Comparison of ENCODE assay signal across 1 cellular context in the genomic region with DNA sequence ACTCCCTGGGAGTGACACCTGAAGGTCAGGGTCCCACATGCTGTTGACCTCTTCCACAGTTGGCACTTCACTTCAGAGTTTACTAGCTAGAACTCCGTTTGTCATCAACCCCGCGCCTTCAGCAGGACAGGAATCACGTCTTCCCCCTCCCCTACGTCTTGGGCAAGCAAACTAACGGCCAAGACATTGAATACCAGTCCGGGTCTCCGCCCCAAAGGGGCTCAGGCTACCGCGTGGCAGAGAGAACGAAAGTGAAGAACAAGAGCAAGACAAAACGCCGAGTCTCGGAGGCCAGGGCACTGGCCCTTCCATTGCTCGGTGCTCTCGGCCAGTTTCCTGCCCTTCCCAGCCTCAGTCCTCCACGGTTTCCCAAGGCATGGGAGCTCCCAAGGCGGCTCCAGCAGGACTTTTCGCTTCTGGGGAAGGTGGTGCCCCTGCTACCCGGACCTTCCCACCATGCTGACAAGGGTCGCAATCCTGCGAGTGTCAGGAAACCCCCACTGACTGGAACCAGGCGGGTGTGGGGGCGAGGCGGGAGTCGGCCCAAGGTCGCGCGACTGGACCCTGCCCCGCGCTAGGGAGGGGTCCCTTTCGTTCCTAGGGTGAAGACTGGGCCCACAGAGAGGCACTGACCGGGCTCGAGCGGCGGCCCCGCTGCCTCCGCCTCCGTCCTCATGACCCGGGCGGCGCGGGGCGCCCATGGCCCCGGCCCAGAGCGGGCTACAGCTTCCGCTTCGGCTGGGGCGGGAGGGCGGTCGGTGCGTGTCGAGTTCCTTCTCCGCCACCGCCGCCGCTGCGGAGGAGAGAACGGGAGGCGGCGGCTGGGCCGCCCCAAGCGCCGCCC.
A peak's percentile ranks its signal among the peaks of the same experiment; 100 is the strongest.
TF ChIP-seq lines count a peak whose summit lies in the region.

Gene GUCD1 (minus strand): TSS at position 823 of the 844 bp plus-strand sequence. CDS start 147 bp downstream, at position 676.

TF ChIP-seq in HepG2, 621 proteins besides CTCF, POLR2A, EP300 and RAD21 (continued from another document and continues in another):
- TF ChIP-seq ZNF609 (CRISPR knock-in tag; IDR thresholded peaks at IDR 0.05; ENCODE audit: borderline replicate concordance) (0 out of 2 replicates have a peak, but pooled peaks have one; percentile 42), BCL6 (CRISPR knock-in tag; IDR thresholded peaks at IDR 0.05) (peak; percentile 19; the same call in 1 of the 2 replicates), ZNF839 (CRISPR knock-in tag; IDR thresholded peaks at IDR 0.05; ENCODE audit: borderline replicate concordance) (no peak), EEA1 (CRISPR knock-in tag; IDR thresholded peaks at IDR 0.05; ENCODE audit: borderline replicate concordance) (peak; percentile 79; the same call in 1 of the 2 replicates), ZNF605 (CRISPR knock-in tag; IDR thresholded peaks at IDR 0.05) (peak; percentile 77; the same call in 1 of the 2 replicates), ZNF160 (CRISPR knock-in tag; IDR thresholded peaks at IDR 0.05) (peak; percentile 40), ERF (CRISPR knock-in tag; IDR thresholded peaks at IDR 0.05) (0 out of 2 replicates have a peak, but pooled peaks have one; percentile 39), FOXC1 (CRISPR knock-in tag; IDR thresholded peaks at IDR 0.05; ENCODE audit: borderline replicate concordance) (peak; percentile 82), MYC (CRISPR knock-in tag; IDR thresholded peaks at IDR 0.05; ENCODE audit: borderline replicate concordance) (peak; percentile 20; the same call in 1 of the 2 replicates), ZBTB26 (CRISPR knock-in tag; IDR thresholded peaks at IDR 0.05; ENCODE audit: borderline replicate concordance) (0 out of 2 replicates have a peak, but pooled peaks have one; percentile 31), SRSF1 (optimal IDR thresholded peaks at IDR 0.05; ENCODE audit: low read depth, low read length) (no peak), WIZ (CRISPR knock-in tag; IDR thresholded peaks at IDR 0.05) (0 out of 2 replicates have a peak, but pooled peaks have one; percentile 18), SRF (IDR thresholded peaks at IDR 0.05; ENCODE audit: low read depth, low read length) (no peak), HNF4A (CRISPR knock-in tag; IDR thresholded peaks at IDR 0.05) (peak; percentile 57), MTA1 (CRISPR knock-in tag; IDR thresholded peaks at IDR 0.05; ENCODE audit: borderline replicate concordance) (peak; percentile 33; the same call in 1 of the 2 replicates), ZNF263 (CRISPR knock-in tag; IDR thresholded peaks at IDR 0.05) (peak; percentile 28), HOXD1 (CRISPR knock-in tag; IDR thresholded peaks at IDR 0.05) (peak; percentile 53; the same call in 1 of the 2 replicates), ELF3 (CRISPR knock-in tag; IDR thresholded peaks at IDR 0.05) (peak; percentile 5; the same call in 1 of the 2 replicates), THYN1 (CRISPR knock-in tag; IDR thresholded peaks at IDR 0.05; ENCODE audit: borderline replicate concordance, low read depth) (no peak), RBM22 (optimal IDR thresholded peaks at IDR 0.05; ENCODE audit: low read length) (peak; percentile 18), ESRRA (CRISPR knock-in tag; IDR thresholded peaks at IDR 0.05; ENCODE audit: low read depth) (peak; percentile 40; the same call in 1 of the 2 replicates)
- TF ChIP-seq, protein P1, sequence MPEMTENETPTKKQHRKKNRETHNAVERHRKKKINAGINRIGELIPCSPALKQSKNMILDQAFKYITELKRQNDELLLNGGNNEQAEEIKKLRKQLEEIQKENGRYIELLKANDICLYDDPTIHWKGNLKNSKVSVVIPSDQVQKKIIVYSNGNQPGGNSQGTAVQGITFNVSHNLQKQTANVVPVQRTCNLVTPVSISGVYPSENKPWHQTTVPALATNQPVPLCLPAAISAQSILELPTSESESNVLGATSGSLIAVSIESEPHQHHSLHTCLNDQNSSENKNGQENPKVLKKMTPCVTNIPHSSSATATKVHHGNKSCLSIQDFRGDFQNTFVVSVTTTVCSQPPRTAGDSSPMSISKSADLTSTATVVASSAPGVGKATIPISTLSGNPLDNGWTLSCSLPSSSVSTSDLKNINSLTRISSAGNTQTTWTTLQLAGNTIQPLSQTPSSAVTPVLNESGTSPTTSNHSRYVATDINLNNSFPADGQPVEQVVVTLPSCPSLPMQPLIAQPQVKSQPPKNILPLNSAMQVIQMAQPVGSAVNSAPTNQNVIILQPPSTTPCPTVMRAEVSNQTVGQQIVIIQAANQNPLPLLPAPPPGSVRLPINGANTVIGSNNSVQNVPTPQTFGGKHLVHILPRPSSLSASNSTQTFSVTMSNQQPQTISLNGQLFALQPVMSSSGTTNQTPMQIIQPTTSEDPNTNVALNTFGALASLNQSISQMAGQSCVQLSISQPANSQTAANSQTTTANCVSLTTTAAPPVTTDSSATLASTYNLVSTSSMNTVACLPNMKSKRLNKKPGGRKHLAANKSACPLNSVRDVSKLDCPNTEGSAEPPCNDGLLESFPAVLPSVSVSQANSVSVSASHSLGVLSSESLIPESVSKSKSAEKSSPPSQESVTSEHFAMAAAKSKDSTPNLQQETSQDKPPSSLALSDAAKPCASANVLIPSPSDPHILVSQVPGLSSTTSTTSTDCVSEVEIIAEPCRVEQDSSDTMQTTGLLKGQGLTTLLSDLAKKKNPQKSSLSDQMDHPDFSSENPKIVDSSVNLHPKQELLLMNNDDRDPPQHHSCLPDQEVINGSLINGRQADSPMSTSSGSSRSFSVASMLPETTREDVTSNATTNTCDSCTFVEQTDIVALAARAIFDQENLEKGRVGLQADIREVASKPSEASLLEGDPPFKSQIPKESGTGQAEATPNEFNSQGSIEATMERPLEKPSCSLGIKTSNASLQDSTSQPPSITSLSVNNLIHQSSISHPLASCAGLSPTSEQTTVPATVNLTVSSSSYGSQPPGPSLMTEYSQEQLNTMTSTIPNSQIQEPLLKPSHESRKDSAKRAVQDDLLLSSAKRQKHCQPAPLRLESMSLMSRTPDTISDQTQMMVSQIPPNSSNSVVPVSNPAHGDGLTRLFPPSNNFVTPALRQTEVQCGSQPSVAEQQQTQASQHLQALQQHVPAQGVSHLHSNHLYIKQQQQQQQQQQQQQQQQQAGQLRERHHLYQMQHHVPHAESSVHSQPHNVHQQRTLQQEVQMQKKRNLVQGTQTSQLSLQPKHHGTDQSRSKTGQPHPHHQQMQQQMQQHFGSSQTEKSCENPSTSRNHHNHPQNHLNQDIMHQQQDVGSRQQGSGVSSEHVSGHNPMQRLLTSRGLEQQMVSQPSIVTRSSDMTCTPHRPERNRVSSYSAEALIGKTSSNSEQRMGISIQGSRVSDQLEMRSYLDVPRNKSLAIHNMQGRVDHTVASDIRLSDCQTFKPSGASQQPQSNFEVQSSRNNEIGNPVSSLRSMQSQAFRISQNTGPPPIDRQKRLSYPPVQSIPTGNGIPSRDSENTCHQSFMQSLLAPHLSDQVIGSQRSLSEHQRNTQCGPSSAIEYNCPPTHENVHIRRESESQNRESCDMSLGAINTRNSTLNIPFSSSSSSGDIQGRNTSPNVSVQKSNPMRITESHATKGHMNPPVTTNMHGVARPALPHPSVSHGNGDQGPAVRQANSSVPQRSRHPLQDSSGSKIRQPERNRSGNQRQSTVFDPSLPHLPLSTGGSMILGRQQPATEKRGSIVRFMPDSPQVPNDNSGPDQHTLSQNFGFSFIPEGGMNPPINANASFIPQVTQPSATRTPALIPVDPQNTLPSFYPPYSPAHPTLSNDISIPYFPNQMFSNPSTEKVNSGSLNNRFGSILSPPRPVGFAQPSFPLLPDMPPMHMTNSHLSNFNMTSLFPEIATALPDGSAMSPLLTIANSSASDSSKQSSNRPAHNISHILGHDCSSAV (CRISPR knock-in tag; IDR thresholded peaks at IDR 0.05; ENCODE audit: borderline replicate concordance), result no peak
- TF ChIP-seq, protein P2, sequence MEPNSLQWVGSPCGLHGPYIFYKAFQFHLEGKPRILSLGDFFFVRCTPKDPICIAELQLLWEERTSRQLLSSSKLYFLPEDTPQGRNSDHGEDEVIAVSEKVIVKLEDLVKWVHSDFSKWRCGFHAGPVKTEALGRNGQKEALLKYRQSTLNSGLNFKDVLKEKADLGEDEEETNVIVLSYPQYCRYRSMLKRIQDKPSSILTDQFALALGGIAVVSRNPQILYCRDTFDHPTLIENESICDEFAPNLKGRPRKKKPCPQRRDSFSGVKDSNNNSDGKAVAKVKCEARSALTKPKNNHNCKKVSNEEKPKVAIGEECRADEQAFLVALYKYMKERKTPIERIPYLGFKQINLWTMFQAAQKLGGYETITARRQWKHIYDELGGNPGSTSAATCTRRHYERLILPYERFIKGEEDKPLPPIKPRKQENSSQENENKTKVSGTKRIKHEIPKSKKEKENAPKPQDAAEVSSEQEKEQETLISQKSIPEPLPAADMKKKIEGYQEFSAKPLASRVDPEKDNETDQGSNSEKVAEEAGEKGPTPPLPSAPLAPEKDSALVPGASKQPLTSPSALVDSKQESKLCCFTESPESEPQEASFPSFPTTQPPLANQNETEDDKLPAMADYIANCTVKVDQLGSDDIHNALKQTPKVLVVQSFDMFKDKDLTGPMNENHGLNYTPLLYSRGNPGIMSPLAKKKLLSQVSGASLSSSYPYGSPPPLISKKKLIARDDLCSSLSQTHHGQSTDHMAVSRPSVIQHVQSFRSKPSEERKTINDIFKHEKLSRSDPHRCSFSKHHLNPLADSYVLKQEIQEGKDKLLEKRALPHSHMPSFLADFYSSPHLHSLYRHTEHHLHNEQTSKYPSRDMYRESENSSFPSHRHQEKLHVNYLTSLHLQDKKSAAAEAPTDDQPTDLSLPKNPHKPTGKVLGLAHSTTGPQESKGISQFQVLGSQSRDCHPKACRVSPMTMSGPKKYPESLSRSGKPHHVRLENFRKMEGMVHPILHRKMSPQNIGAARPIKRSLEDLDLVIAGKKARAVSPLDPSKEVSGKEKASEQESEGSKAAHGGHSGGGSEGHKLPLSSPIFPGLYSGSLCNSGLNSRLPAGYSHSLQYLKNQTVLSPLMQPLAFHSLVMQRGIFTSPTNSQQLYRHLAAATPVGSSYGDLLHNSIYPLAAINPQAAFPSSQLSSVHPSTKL (CRISPR knock-in tag; IDR thresholded peaks at IDR 0.05), result peak; percentile 9; the same call in 1 of the 2 replicates
- TF ChIP-seq, protein P3, sequence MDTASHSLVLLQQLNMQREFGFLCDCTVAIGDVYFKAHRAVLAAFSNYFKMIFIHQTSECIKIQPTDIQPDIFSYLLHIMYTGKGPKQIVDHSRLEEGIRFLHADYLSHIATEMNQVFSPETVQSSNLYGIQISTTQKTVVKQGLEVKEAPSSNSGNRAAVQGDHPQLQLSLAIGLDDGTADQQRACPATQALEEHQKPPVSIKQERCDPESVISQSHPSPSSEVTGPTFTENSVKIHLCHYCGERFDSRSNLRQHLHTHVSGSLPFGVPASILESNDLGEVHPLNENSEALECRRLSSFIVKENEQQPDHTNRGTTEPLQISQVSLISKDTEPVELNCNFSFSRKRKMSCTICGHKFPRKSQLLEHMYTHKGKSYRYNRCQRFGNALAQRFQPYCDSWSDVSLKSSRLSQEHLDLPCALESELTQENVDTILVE (CRISPR knock-in tag; IDR thresholded peaks at IDR 0.05), result peak; percentile 23; the same call in 1 of the 2 replicates
- TF ChIP-seq, protein P4, sequence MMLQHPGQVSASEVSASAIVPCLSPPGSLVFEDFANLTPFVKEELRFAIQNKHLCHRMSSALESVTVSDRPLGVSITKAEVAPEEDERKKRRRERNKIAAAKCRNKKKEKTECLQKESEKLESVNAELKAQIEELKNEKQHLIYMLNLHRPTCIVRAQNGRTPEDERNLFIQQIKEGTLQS (CRISPR knock-in tag; IDR thresholded peaks at IDR 0.05), result no peak
- TF ChIP-seq, protein P5, sequence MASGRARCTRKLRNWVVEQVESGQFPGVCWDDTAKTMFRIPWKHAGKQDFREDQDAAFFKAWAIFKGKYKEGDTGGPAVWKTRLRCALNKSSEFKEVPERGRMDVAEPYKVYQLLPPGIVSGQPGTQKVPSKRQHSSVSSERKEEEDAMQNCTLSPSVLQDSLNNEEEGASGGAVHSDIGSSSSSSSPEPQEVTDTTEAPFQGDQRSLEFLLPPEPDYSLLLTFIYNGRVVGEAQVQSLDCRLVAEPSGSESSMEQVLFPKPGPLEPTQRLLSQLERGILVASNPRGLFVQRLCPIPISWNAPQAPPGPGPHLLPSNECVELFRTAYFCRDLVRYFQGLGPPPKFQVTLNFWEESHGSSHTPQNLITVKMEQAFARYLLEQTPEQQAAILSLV (CRISPR knock-in tag; IDR thresholded peaks at IDR 0.05; ENCODE audit: borderline replicate concordance), result peak; percentile 66; the same call in 1 of the 2 replicates
- TF ChIP-seq, protein P6, sequence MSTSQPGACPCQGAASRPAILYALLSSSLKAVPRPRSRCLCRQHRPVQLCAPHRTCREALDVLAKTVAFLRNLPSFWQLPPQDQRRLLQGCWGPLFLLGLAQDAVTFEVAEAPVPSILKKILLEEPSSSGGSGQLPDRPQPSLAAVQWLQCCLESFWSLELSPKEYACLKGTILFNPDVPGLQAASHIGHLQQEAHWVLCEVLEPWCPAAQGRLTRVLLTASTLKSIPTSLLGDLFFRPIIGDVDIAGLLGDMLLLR (CRISPR knock-in tag; IDR thresholded peaks at IDR 0.05), result 0 out of 2 replicates have a peak, but pooled peaks have one; percentile 59
